ENCODE assay signal across 8 cellular contexts in the genomic region with DNA sequence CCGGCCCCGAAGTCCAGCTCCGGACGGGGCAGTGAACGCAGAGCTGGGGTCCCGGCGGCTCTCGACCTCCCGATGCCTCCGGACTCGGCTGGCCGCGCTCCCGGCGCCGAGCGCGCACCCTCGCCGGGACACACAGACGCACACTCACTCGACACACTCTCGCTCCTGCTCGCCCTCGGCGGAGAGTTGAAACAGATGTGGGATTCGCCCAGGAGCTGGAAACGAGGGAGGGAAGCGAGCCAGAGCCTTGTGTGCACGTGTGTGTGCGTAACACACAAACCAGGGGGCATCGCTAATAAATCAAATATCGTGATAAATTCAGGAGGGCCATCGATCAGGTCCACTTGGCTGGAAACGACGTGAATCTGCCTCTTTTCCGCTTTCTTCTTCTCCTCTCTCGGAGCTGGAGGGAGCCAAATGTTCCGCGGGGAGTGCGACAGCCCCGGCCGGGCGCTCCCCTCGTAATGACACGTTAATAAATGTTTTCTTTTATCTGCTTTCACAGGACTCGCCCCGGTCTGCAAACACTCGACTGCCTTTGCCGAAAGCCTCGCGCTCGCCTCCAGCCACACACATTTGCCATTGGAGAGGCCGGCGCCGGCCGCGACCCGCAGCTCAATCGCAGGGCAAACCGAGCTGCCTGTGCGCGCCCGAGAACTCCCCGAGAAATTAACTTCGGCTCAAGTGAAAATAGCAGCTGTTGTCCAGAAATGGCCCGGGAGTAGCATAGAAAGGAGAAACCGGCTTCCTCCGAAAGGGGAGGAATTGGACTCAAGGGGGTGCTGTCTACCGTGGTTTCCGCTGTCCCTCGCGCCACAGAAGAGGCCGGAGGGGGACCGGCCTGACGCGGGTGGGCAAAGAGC. TPM values are rescaled to one million over a fixed set of nuclear protein-coding genes. Genes with fewer than 3 reads are reported as not detected.
A peak's percentile ranks its signal among the peaks of the same experiment; 100 is the strongest.
DNase-seq lines count a peak whose midpoint lies in the region; ATAC-seq and TF ChIP-seq lines count a peak whose summit lies in the region.

No MANE protein-coding gene starts in this region.

- DNase-seq in 8988T, result peak; percentile 82
- peak; percentile 30 for DNase-seq in GM04503 (ENCODE audit: low read depth)
- DNase-seq in NCI-H2196 (lab: John Stamatoyannopoulos, UW; ENCODE audit: unreplicated experiment), result peak; percentile 53
- DNase-seq in anterior cingulate cortex (lab: John Stamatoyannopoulos, UW), result peak in 56 of 58 donors; percentile 9 to 74 (median 48)
- DNase-seq in heart right ventricle, result peak; percentile 63 to 81
- peak; percentile 37 for DNase-seq in omental fat pad (ENCODE audit: low spot score)
- DNase-seq in activated effector memory CD4-positive, alpha-beta T cell treated with Interleukin-2 at 50 U/mL for 16 hours, result no peak

- H3K27me3 ChIP-seq in heart right ventricle, result peaks cover 0 to 70% (median 10%) of the 10 kb centered on the region in 7 donors

- peak; percentile 51 to 88 (median 75) for TF ChIP-seq CTCF in heart right ventricle (IDR thresholded peaks at IDR 0.05)
- TF ChIP-seq CTCF in omental fat pad (IDR thresholded peaks at IDR 0.05), result peak in 1 of 3 donors; percentile 8

- WGBS in heart right ventricle, 2 donors, result 0 to 1% methylated on average over 71 to 77 of the region's 77 CpGs

- intact Hi-C loops in heart right ventricle (cut with DNase I), result loop anchor here in 9 of 10 donors (1.0 to 10.0 kb wide), 11 partner anchors 61 to 836 kb away; no protein-coding TSS in a partner anchor

- no peaks in the 10 kb centered on the region for H3K9me3 ChIP-seq in heart right ventricle

- H3K4me1 ChIP-seq in heart right ventricle, result peaks cover 0 to 51% (median 21%) of the 10 kb centered on the region in 9 donors

- H3K36me3 ChIP-seq in heart right ventricle, result no peaks in the 10 kb centered on the region

- H3K4me3 ChIP-seq in heart right ventricle, result peak overlapping the region; percentile 26 to 75 (median 60)

- H3K27ac ChIP-seq in heart right ventricle, result peak overlapping the region; percentile 62 to 87 (median 85)

- ATAC-seq in heart right ventricle (peak; percentile 82 to 94 (median 90)), omental fat pad (ENCODE audit: low FRiP score) (peak; percentile 63), GM21717 (IDR thresholded peaks at IDR 0.05; ENCODE audit: unreplicated experiment) (no peak)

RNA-seq across cellular contexts. Expression of a gene that starts 0.8 kb away (rescaled TPM):
- total RNA-seq in heart right ventricle, result 10 to 100 TPM; 16.7 to 39.9 (median 26.4) TPM
- 10 to 100 TPM; 21.0 to 40.6 TPM for polyA plus RNA-seq in heart right ventricle
- total RNA-seq in omental fat pad, result 100 to 1,000 TPM in 1 of 4 donors, 10 to 100 TPM in 3; 51.8 to 100 (median 68.1) TPM
